Comparison of ENCODE assay signal across 16 cellular contexts in genomic region chr2:128644745-128645256, GRCh38.
A peak's percentile ranks its signal among the peaks of the same experiment; 100 is the strongest.
DNase-seq lines count a peak whose midpoint lies in the region; ATAC-seq and TF ChIP-seq lines count a peak whose summit lies in the region.
"Had no signal": no experiment of that assay in that cellular context is flagged by ENCODE, and none has a peak within 500 bp of the region (broad histone marks: within the 10 kb centered on the region; RNA-seq: fewer than 3 reads in every experiment).

No MANE protein-coding gene starts in this region.

- WGBS in suprapubic skin: 64% methylated on average over 2 of the region's 2 CpGs

- CTCF ChIA-PET in activated CD8-positive, alpha-beta T cell treated with anti-CD3 and anti-CD28 coated beads, Interleukin-2, amount 10 ng/mL, durations not matched to agents 7 days and 5 days (lab: Charles Lee): no interaction called here
- CTCF ChIA-PET in activated CD8-positive, alpha-beta T cell treated with anti-CD3 and anti-CD28 coated beads for 36 hours (lab: Charles Lee): no interaction called here
- CTCF ChIA-PET in WTC11 (lab: Charles Lee): interaction anchor here (0.6 to 2.5 kb wide), 18 partner anchors 9 to 325 kb away, joined by 3 to 17 read pairs (median 4); no protein-coding TSS in a partner anchor

- intact Hi-C loops in activated CD8-positive, alpha-beta T cell treated with anti-CD3 and anti-CD28 coated beads for 36 hours (cut with micrococcal nuclease): no loop called here

- H3K4me3 ChIP-seq in iPS-20b (ENCODE audit: low read length): peak overlapping the region; percentile 47; the same call in 1 of the 2 replicates
- H3K4me3 ChIP-seq in suprapubic skin: no peak overlapping the region
- H3K4me3 ChIP-seq in MG63: no peak overlapping the region
- H3K4me3 ChIP-seq: vagina had no signal

- TF ChIP-seq POLR2A in suprapubic skin (IDR thresholded peaks at IDR 0.05): no peak

- no peak for ATAC-seq in activated CD8-positive, alpha-beta T cell treated with anti-CD3 and anti-CD28 coated beads, Interleukin-2, amount 10 ng/mL, durations not matched to agents 7 days and 5 days
- ATAC-seq in activated CD8-positive, alpha-beta T cell treated with anti-CD3 and anti-CD28 coated beads for 36 hours: no peak
- ATAC-seq in WTC11: peak; percentile 88
- ATAC-seq in GM19351 (IDR thresholded peaks at IDR 0.05; ENCODE audit: unreplicated experiment): no peak
- ATAC-seq: stimulated activated effector memory CD8-positive, alpha-beta T cell treated with anti-CD3 and anti-CD28 coated beads, Interleukin-12 subunit alpha, Interleukin-12 subunit beta, amount 100 ng/mL, for 72 hours had no signal

- H3K9ac ChIP-seq in iPS-20b (ENCODE audit: low read depth, low read length): peak overlapping the region; percentile 73; the same call in 1 of the 2 replicates
- H3K9ac ChIP-seq: KMS-11 had no signal

- H3K36me3 ChIP-seq in iPS-20b (ENCODE audit: insufficient read depth, low read depth, low read length): no peaks in the 10 kb centered on the region
- H3K36me3 ChIP-seq in suprapubic skin: no peaks in the 10 kb centered on the region
- H3K36me3 ChIP-seq in MG63: no peaks in the 10 kb centered on the region
- H3K36me3 ChIP-seq: vagina had no signal

- H3K9me3 ChIP-seq in iPS-20b (ENCODE audit: insufficient read depth, low read depth, low read length) (no peaks in the 10 kb centered on the region), suprapubic skin (no peaks in the 10 kb centered on the region), MG63 (no peaks in the 10 kb centered on the region)
- H3K9me3 ChIP-seq: vagina had no signal

- H3K4me3 Mint-ChIP-seq in activated CD8-positive, alpha-beta T cell treated with anti-CD3 and anti-CD28 coated beads, Interleukin-2, amount 10 ng/mL, durations not matched to agents 7 days and 5 days: no peak overlapping the region
- no peak overlapping the region for H3K4me3 Mint-ChIP-seq in activated CD8-positive, alpha-beta T cell treated with anti-CD3 and anti-CD28 coated beads for 36 hours
- peak overlapping the region; percentile 15 for H3K4me3 Mint-ChIP-seq in WTC11
- H3K4me3 Mint-ChIP-seq: central memory CD8-positive, alpha-beta T cell; stimulated activated effector memory CD8-positive, alpha-beta T cell treated with anti-CD3 and anti-CD28 coated beads, Interleukin-12 subunit alpha, Interleukin-12 subunit beta, amount 100 ng/mL, for 72 hours had no signal

- H3K27me3 ChIP-seq in iPS-20b (ENCODE audit: insufficient read depth, low read length) (0 out of 2 replicates have a peak, but pooled peaks cover 7% of the 10 kb centered on the region), suprapubic skin (no peaks in the 10 kb centered on the region), MG63 (no peaks in the 10 kb centered on the region)
- H3K27me3 ChIP-seq: vagina had no signal

- H3K27me3 Mint-ChIP-seq in activated CD8-positive, alpha-beta T cell treated with anti-CD3 and anti-CD28 coated beads, Interleukin-2, amount 10 ng/mL, durations not matched to agents 7 days and 5 days (ENCODE audit: low read depth): peaks cover 37% of the 10 kb centered on the region
- no peaks in the 10 kb centered on the region for H3K27me3 Mint-ChIP-seq in activated CD8-positive, alpha-beta T cell treated with anti-CD3 and anti-CD28 coated beads for 36 hours
- peaks cover 27% of the 10 kb centered on the region for H3K27me3 Mint-ChIP-seq in WTC11 (ENCODE audit: low read depth)

- TF ChIP-seq EP300 in suprapubic skin (IDR thresholded peaks at IDR 0.05): no peak

- TF ChIP-seq CTCF in activated CD8-positive, alpha-beta T cell treated with anti-CD3 and anti-CD28 coated beads for 36 hours (IDR thresholded peaks at IDR 0.05): no peak
- no peak for TF ChIP-seq CTCF in WTC11 (IDR thresholded peaks at IDR 0.05)
- no peak for TF ChIP-seq CTCF in suprapubic skin (IDR thresholded peaks at IDR 0.05)

- H3K27ac ChIP-seq in iPS-20b (ENCODE audit: low read length): peak overlapping the region; percentile 65
- no peak overlapping the region for H3K27ac ChIP-seq in suprapubic skin
- H3K27ac ChIP-seq: KMS-11, vagina had no signal

- peaks cover 1% of the 10 kb centered on the region for H3K4me1 Mint-ChIP-seq in activated CD8-positive, alpha-beta T cell treated with anti-CD3 and anti-CD28 coated beads, Interleukin-2, amount 10 ng/mL, durations not matched to agents 7 days and 5 days (ENCODE audit: low read depth)
- no peaks in the 10 kb centered on the region for H3K4me1 Mint-ChIP-seq in activated CD8-positive, alpha-beta T cell treated with anti-CD3 and anti-CD28 coated beads for 36 hours (ENCODE audit: low read depth)
- H3K4me1 Mint-ChIP-seq in WTC11: peaks cover 76% of the 10 kb centered on the region
- H3K4me1 Mint-ChIP-seq: central memory CD8-positive, alpha-beta T cell; stimulated activated effector memory CD8-positive, alpha-beta T cell treated with anti-CD3 and anti-CD28 coated beads, Interleukin-12 subunit alpha, Interleukin-12 subunit beta, amount 100 ng/mL, for 72 hours had no signal

- no peaks in the 10 kb centered on the region for H3K36me3 Mint-ChIP-seq in activated CD8-positive, alpha-beta T cell treated with anti-CD3 and anti-CD28 coated beads, Interleukin-2, amount 10 ng/mL, durations not matched to agents 7 days and 5 days (ENCODE audit: low read depth)
- H3K36me3 Mint-ChIP-seq in activated CD8-positive, alpha-beta T cell treated with anti-CD3 and anti-CD28 coated beads for 36 hours (ENCODE audit: low read depth): no peaks in the 10 kb centered on the region
- no peaks in the 10 kb centered on the region for H3K36me3 Mint-ChIP-seq in WTC11
- H3K36me3 Mint-ChIP-seq: stimulated activated effector memory CD8-positive, alpha-beta T cell treated with anti-CD3 and anti-CD28 coated beads, Interleukin-12 subunit alpha, Interleukin-12 subunit beta, amount 100 ng/mL, for 72 hours had no signal

- no peak overlapping the region for H3K27ac Mint-ChIP-seq in activated CD8-positive, alpha-beta T cell treated with anti-CD3 and anti-CD28 coated beads, Interleukin-2, amount 10 ng/mL, durations not matched to agents 7 days and 5 days
- H3K27ac Mint-ChIP-seq in activated CD8-positive, alpha-beta T cell treated with anti-CD3 and anti-CD28 coated beads for 36 hours: no peak overlapping the region
- peak overlapping the region; percentile 98 for H3K27ac Mint-ChIP-seq in WTC11
- H3K27ac Mint-ChIP-seq: stimulated activated effector memory CD8-positive, alpha-beta T cell treated with anti-CD3 and anti-CD28 coated beads, Interleukin-12 subunit alpha, Interleukin-12 subunit beta, amount 100 ng/mL, for 72 hours had no signal

- peak; percentile 5 for DNase-seq in activated CD8-positive, alpha-beta T cell treated with anti-CD3 and anti-CD28 coated beads, Interleukin-2, amount 10 ng/mL, durations not matched to agents 7 days and 5 days
- DNase-seq in activated CD8-positive, alpha-beta T cell treated with anti-CD3 and anti-CD28 coated beads for 36 hours: no peak
- DNase-seq in WTC11 (ENCODE audit: low spot score) (peak; percentile 56), suprapubic skin (ENCODE audit: low spot score in 2 of 2) (peak; percentile 9 to 41), MG63 (no peak), NCI-H82 (lab: John Stamatoyannopoulos, UW) (no peak)
- DNase-seq: ACHN; activated CD4-positive, alpha-beta T cell treated with anti-CD3 and anti-CD28 coated beads for 48 hours; activated naive CD4-positive, alpha-beta T cell; stimulated activated CD4-positive, alpha-beta T cell treated with anti-CD3 and anti-CD28 coated beads, Interleukin-4, amount 100 ng/mL, for 1 hour had no signal

- POLR2A ChIA-PET in activated CD8-positive, alpha-beta T cell treated with anti-CD3 and anti-CD28 coated beads, Interleukin-2, amount 10 ng/mL, durations not matched to agents 7 days and 5 days (lab: Charles Lee): no interaction called here
- POLR2A ChIA-PET in activated CD8-positive, alpha-beta T cell treated with anti-CD3 and anti-CD28 coated beads for 36 hours (lab: Charles Lee): no interaction called here
- POLR2A ChIA-PET in WTC11 (lab: Charles Lee): interaction anchor here (0.5 to 1.0 kb wide), 3 partner anchors 26 to 215 kb away, joined by 3 read pairs; no protein-coding TSS in a partner anchor

- H3K9me3 Mint-ChIP-seq in activated CD8-positive, alpha-beta T cell treated with anti-CD3 and anti-CD28 coated beads, Interleukin-2, amount 10 ng/mL, durations not matched to agents 7 days and 5 days (ENCODE audit: insufficient read depth): no peaks in the 10 kb centered on the region
- no peaks in the 10 kb centered on the region for H3K9me3 Mint-ChIP-seq in activated CD8-positive, alpha-beta T cell treated with anti-CD3 and anti-CD28 coated beads for 36 hours
- peaks cover 4% of the 10 kb centered on the region; the same call in 1 of the 2 replicates for H3K9me3 Mint-ChIP-seq in WTC11
- H3K9me3 Mint-ChIP-seq: central memory CD8-positive, alpha-beta T cell; stimulated activated effector memory CD8-positive, alpha-beta T cell treated with anti-CD3 and anti-CD28 coated beads, Interleukin-12 subunit alpha, Interleukin-12 subunit beta, amount 100 ng/mL, for 72 hours had no signal

- H3K4me1 ChIP-seq in iPS-20b (ENCODE audit: insufficient read depth, low read length): peaks cover 32% of the 10 kb centered on the region; the same call in 1 of the 2 replicates
- H3K4me1 ChIP-seq in suprapubic skin: no peaks in the 10 kb centered on the region
- H3K4me1 ChIP-seq: vagina had no signal

TF ChIP-seq in WTC11, 78 proteins besides CTCF, POLR2A, EP300 and RAD21 (continues in another document):
- TF ChIP-seq ZNF281 (CRISPR knock-in tag; IDR thresholded peaks at IDR 0.05) (0 out of 2 replicates have a peak, but pooled peaks have one; percentile 3), TEAD1 (CRISPR knock-in tag; IDR thresholded peaks at IDR 0.05) (peak; percentile 82; the same call in 1 of the 2 replicates), FOXP1 (CRISPR knock-in tag; IDR thresholded peaks at IDR 0.05; ENCODE audit: borderline replicate concordance) (0 out of 2 replicates have a peak, but pooled peaks have one; percentile 20)

Comparison
In these comparisons a context has a peak if more than half of its experiments do, and no peak if none do; other contexts are left out.
1. DNase-seq: peak in activated CD8-positive, alpha-beta T cell treated with anti-CD3 and anti-CD28 coated beads, Interleukin-2, amount 10 ng/mL, durations not matched to agents 7 days and 5 days (single experiment), WTC11 (single experiment) and suprapubic skin (2 of 2); none in activated CD8-positive, alpha-beta T cell treated with anti-CD3 and anti-CD28 coated beads for 36 hours (single experiment), MG63 (single experiment) and NCI-H82 (single experiment).